Comparison of ENCODE assay signal across 29 cellular contexts in genomic region chr5:43221502-43221901, GRCh38. TPM values are rescaled to one million over a fixed set of nuclear protein-coding genes. Genes with fewer than 3 reads are reported as not detected.
"Had no signal": no experiment of that assay in that cellular context is flagged by ENCODE, and none has a peak within 500 bp of the region (broad histone marks: within the 10 kb centered on the region; RNA-seq: fewer than 3 reads in every experiment).

No MANE protein-coding gene starts in this region.

- H3K4me1 Mint-ChIP-seq: activated CD4-positive, alpha-beta memory T cell treated with anti-CD3 and anti-CD28 coated beads, Interleukin-2, amount 10 ng/mL, durations not matched to agents 7 days and 5 days; activated CD4-positive, alpha-beta T cell treated with anti-CD3 and anti-CD28 coated beads for 36 hours; activated naive CD4-positive, alpha-beta T cell treated with anti-CD3 and anti-CD28 coated beads, Interleukin-2, amount 10 ng/mL, durations not matched to agents 7 days and 5 days; activated naive CD8-positive, alpha-beta T cell treated with anti-CD3 and anti-CD28 coated beads for 36 hours had no signal

- H3K4me3 ChIP-seq: SK-N-MC had no signal

- H3K27ac ChIP-seq: brain microvascular endothelial cell, SK-N-MC, VCaP had no signal

- H3K27ac Mint-ChIP-seq: activated CD4-positive, alpha-beta memory T cell treated with anti-CD3 and anti-CD28 coated beads, Interleukin-2, amount 10 ng/mL, durations not matched to agents 7 days and 5 days; activated CD4-positive, alpha-beta T cell treated with anti-CD3 and anti-CD28 coated beads for 36 hours; activated naive CD4-positive, alpha-beta T cell treated with anti-CD3 and anti-CD28 coated beads, Interleukin-2, amount 10 ng/mL, durations not matched to agents 7 days and 5 days; activated naive CD8-positive, alpha-beta T cell treated with anti-CD3 and anti-CD28 coated beads for 36 hours; activated T-cell treated with anti-CD3 and anti-CD28 coated beads, Interleukin-2, amount 50 U/mL, for 72 hours; activated T-helper 2 cell treated with anti-CD3 and anti-CD28 coated beads, Interferon-gamma antibody, Interleukin-2, Interleukin-4, amounts not matched to agents 10 μg/mL and 5 μg/mL and 100 μg/mL, durations not matched to agents 14 hours and 24 hours and 36 hours had no signal

- H3K9me3 Mint-ChIP-seq: activated CD4-positive, alpha-beta memory T cell treated with anti-CD3 and anti-CD28 coated beads, Interleukin-2, amount 10 ng/mL, durations not matched to agents 7 days and 5 days; activated naive CD4-positive, alpha-beta T cell treated with anti-CD3 and anti-CD28 coated beads, Interleukin-2, amount 10 ng/mL, durations not matched to agents 7 days and 5 days; activated naive CD8-positive, alpha-beta T cell treated with anti-CD3 and anti-CD28 coated beads for 36 hours; activated T-cell treated with anti-CD3 and anti-CD28 coated beads, Interleukin-2, amount 50 U/mL, for 72 hours had no signal

- FAIRE-seq: colon had no signal

- H3K36me3 ChIP-seq: brain microvascular endothelial cell had no signal

- H3K27me3 Mint-ChIP-seq: activated naive CD4-positive, alpha-beta T cell treated with anti-CD3 and anti-CD28 coated beads, Interleukin-2, amount 10 ng/mL, durations not matched to agents 7 days and 5 days; activated naive CD8-positive, alpha-beta T cell treated with anti-CD3 and anti-CD28 coated beads for 36 hours had no signal

- DNase-seq: activated CD4-positive, alpha-beta memory T cell treated with anti-CD3 and anti-CD28 coated beads, Interleukin-2, amount 10 ng/mL, durations not matched to agents 7 days and 5 days; activated CD4-positive, alpha-beta T cell treated with anti-CD3 and anti-CD28 coated beads for 36 hours; activated CD4-positive, alpha-beta T cell treated with anti-CD3 and anti-CD28 coated beads, Interleukin-2, amount 50 U/mL, for 1 hour; activated CD4-positive, CD25-positive, alpha-beta regulatory T cell; activated gamma-delta T cell treated with Interleukin-2 at 50 U/mL for 16 hours; activated naive CD4-positive, alpha-beta T cell treated with anti-CD3 and anti-CD28 coated beads, Interleukin-2, amount 10 ng/mL, durations not matched to agents 7 days and 5 days; activated naive CD8-positive, alpha-beta T cell treated with anti-CD3 and anti-CD28 coated beads for 36 hours; activated T-cell treated with anti-CD3 and anti-CD28 coated beads for 4 hours; activated T-cell treated with anti-CD3 and anti-CD28 coated beads, Interleukin-2, amount 50 U/mL, for 72 hours; brain microvascular endothelial cell; cerebellar nuclear complex; KBM-7; NCI-H1105 treated with DMSO at 0.1 percent for 48 hours; NCI-H1436 treated with DMSO at 0.1 percent for 48 hours; NCI-H187; NCI-H2081; NCI-H446; NCI-H524; NCI-H774; NK-92 treated with Interleukin-12 subunit alpha and Interleukin-12 subunit beta, amount 100 ng/mL, for 24 hours; RPMI8226; T-helper 1 cell had no signal

- H3K4me3 Mint-ChIP-seq: activated CD4-positive, alpha-beta memory T cell treated with anti-CD3 and anti-CD28 coated beads, Interleukin-2, amount 10 ng/mL, durations not matched to agents 7 days and 5 days; activated CD4-positive, alpha-beta T cell treated with anti-CD3 and anti-CD28 coated beads for 36 hours; activated naive CD4-positive, alpha-beta T cell treated with anti-CD3 and anti-CD28 coated beads, Interleukin-2, amount 10 ng/mL, durations not matched to agents 7 days and 5 days; activated naive CD8-positive, alpha-beta T cell treated with anti-CD3 and anti-CD28 coated beads for 36 hours; activated T-cell treated with anti-CD3 and anti-CD28 coated beads, Interleukin-2, amount 50 U/mL, for 72 hours had no signal

- H3K27me3 ChIP-seq: brain microvascular endothelial cell had no signal

- H3K36me3 Mint-ChIP-seq: activated naive CD4-positive, alpha-beta T cell treated with anti-CD3 and anti-CD28 coated beads, Interleukin-2, amount 10 ng/mL, durations not matched to agents 7 days and 5 days; activated naive CD8-positive, alpha-beta T cell treated with anti-CD3 and anti-CD28 coated beads for 36 hours had no signal

- ATAC-seq: activated CD4-positive, alpha-beta T cell treated with anti-CD3 and anti-CD28 coated beads for 36 hours; activated T-cell treated with anti-CD3 and anti-CD28 coated beads, Interleukin-2, amount 50 U/mL, for 72 hours; Panc1; Right ventricle myocardium inferior had no signal

RNA-seq across cellular contexts. Expression of gene NIM1K, which starts 29.5 kb away (rescaled TPM):
- total RNA-seq: MCF 10A had no signal
